Comparison of ENCODE assay signal across 1 cellular context in genomic region chr19:35008891-35009341, GRCh38.
TF ChIP-seq lines count a peak whose summit lies in the region.

No MANE protein-coding gene starts in this region.

TF ChIP-seq in HEK293, 187 proteins besides CTCF, POLR2A, EP300 and RAD21 (continued from another document):
- no peak for TF ChIP-seq ELK4 (IDR thresholded peaks at IDR 0.05; ENCODE audit: borderline replicate concordance, low read depth, low read length)
- no peak for TF ChIP-seq KLF9 (tag by site-specific recombination; IDR thresholded peaks at IDR 0.05; ENCODE audit: low read depth)
